ENCODE assay signal across 1 cellular context in genomic region chr10:11605807-11606408, GRCh38.
A peak's percentile ranks its signal among the peaks of the same experiment; 100 is the strongest.
TF ChIP-seq lines count a peak whose summit lies in the region.

No MANE protein-coding gene starts in this region.

TF ChIP-seq in K562, 482 proteins besides CTCF, POLR2A, EP300 and RAD21 (continued from another document):
- TF ChIP-seq ZBTB33 (CRISPR knock-in tag; IDR thresholded peaks at IDR 0.05) (no peak), ARID3A (IDR thresholded peaks at IDR 0.05; ENCODE audit: borderline replicate concordance, low read depth, low read length) (0 out of 2 replicates have a peak, but pooled peaks have one; percentile 44), MLLT1 (IDR thresholded peaks at IDR 0.05) (peak; percentile 44 to 68; a peak in 2 of 4 replicates), LARP7 (IDR thresholded peaks at IDR 0.05) (0 out of 2 replicates have a peak, but pooled peaks have one; percentile 21), VEZF1 (CRISPR knock-in tag; IDR thresholded peaks at IDR 0.05) (no peak), ZNF717 (CRISPR knock-in tag; IDR thresholded peaks at IDR 0.05) (no peak), EHMT2 (IDR thresholded peaks at IDR 0.05) (0 out of 2 replicates have a peak, but pooled peaks have one; percentile 17), SNIP1 (IDR thresholded peaks at IDR 0.05; ENCODE audit: low read depth) (0 out of 2 replicates have a peak, but pooled peaks have one; percentile 33), AFF1 (IDR thresholded peaks at IDR 0.05; ENCODE audit: low read depth in 1 of 2, partially characterized antibody in 2 of 2) (peak in 1 of 2 experiments; percentile 26), HDAC1 (IDR thresholded peaks at IDR 0.05) (0 out of 4 replicates have a peak, but pooled peaks of 1 of the 2 experiments have one; percentile 30), CEBPB (tag; IDR thresholded peaks at IDR 0.05) (0 out of 2 replicates have a peak, but pooled peaks have one; percentile 25), HLTF (IDR thresholded peaks at IDR 0.05) (0 out of 2 replicates have a peak, but pooled peaks have one; percentile 26), TFE3 (CRISPR knock-in tag; IDR thresholded peaks at IDR 0.05) (no peak), DMBX1 (CRISPR knock-in tag; IDR thresholded peaks at IDR 0.05; ENCODE audit: borderline replicate concordance) (no peak), CEBPG (CRISPR knock-in tag; IDR thresholded peaks at IDR 0.05) (no peak), CEBPG (tag; conservative IDR thresholded peaks at IDR 0.05 in 1 of 2, IDR thresholded peaks at IDR 0.05 in 1 of 2) (peak in 1 of 2 experiments; percentile 49; a peak in 2 of 4 replicates), THAP12 (CRISPR knock-in tag; IDR thresholded peaks at IDR 0.05) (no peak), ARNT (IDR thresholded peaks at IDR 0.05) (peak in 1 of 2 experiments; percentile 100; a peak in 2 of 4 replicates), ADNP (tag; IDR thresholded peaks at IDR 0.05) (peak; percentile 50; the same call in 1 of the 2 replicates), EP400 (IDR thresholded peaks at IDR 0.05) (0 out of 2 replicates have a peak, but pooled peaks have one; percentile 18), BRD9 (IDR thresholded peaks at IDR 0.05; ENCODE audit: low read depth, partially characterized antibody) (peak; percentile 65), MNT (conservative IDR thresholded peaks at IDR 0.05) (0 out of 4 replicates have a peak, but pooled peaks of 1 of the 2 experiments have one; percentile 13), SMARCA4 (IDR thresholded peaks at IDR 0.05) (peak; percentile 39; the same call in 1 of the 2 replicates)
